1 cellular context compared by ENCODE assay signal in the genomic region with DNA sequence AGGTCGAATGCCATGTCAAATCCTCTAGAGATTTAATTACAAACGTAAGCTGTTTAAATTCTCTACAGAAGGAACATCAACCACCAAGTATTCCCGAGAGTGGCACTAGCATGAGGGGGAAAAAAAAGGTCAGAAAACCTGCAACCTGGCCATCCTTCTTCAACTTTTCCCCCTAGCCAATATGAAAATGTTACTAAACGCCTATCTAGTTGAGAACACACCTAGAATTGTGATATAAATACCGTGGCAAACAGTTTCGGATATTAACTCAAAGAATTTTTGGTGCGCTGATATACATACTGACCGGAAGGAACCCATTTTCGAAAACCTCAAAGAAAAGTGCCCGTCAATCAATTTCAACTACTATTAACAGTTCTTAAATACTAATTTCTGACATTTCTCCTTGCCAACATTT.
TF ChIP-seq lines count a peak whose summit lies in the region.

No MANE protein-coding gene starts in this region.

TF ChIP-seq in SK-N-SH treated with all-trans-retinoic acid at 6 μM for 48 hours, 23 proteins besides CTCF, POLR2A, EP300 and RAD21 (continued from another document):
- TF ChIP-seq, protein P1, sequence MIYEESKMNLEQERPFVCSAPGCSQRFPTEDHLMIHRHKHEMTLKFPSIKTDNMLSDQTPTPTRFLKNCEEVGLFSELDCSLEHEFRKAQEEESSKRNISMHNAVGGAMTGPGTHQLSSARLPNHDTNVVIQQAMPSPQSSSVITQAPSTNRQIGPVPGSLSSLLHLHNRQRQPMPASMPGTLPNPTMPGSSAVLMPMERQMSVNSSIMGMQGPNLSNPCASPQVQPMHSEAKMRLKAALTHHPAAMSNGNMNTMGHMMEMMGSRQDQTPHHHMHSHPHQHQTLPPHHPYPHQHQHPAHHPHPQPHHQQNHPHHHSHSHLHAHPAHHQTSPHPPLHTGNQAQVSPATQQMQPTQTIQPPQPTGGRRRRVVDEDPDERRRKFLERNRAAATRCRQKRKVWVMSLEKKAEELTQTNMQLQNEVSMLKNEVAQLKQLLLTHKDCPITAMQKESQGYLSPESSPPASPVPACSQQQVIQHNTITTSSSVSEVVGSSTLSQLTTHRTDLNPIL (CRISPR knock-in tag; IDR thresholded peaks at IDR 0.05; ENCODE audit: low read depth), result no peak
